8 cellular contexts compared by ENCODE assay signal in the genomic region with DNA sequence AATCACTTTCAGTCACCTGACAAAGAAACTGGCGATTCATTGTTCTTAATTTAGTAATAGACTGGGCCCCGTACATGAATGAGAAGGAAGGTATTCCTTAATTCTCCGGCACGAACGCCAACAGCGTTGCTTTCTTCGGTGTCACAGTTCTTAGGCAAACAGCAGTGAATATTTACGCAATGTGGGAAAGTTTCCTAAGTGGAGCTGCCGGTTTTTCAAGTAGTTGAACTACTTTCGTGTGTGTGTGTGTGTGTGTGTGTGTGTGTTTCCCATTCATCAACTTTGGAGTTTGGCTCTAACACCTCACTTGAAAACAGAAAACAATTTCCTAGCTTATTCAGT. TPM values are rescaled to one million over a fixed set of nuclear protein-coding genes. Genes with fewer than 3 reads are reported as not detected.
DNase-seq lines count a peak whose midpoint lies in the region; ATAC-seq and TF ChIP-seq lines count a peak whose summit lies in the region.

No MANE protein-coding gene starts in this region.

- no peaks in the 10 kb centered on the region for H3K9me3 ChIP-seq in CD8-positive, alpha-beta T cell (ENCODE audit: low read length)

- intact Hi-C loops in CD8-positive, alpha-beta T cell (cut with DNase I, micrococcal nuclease): loop anchor here (2.0 to 10.0 kb wide), 6 partner anchors 52 to 1445 kb away; a partner anchor contains a TSS
- intact Hi-C loops in left cardiac atrium (cut with DNase I): no loop called here
- intact Hi-C loops in sciatic nerve (cut with DNase I): no loop called here

- H3K4me3 ChIP-seq in CD8-positive, alpha-beta T cell (ENCODE audit: low read depth, low read length): peak overlapping the region; percentile 80

- peak overlapping the region; percentile 96 for H3K4me3 Mint-ChIP-seq in CD8-positive, alpha-beta T cell

- DNase-seq in CD8-positive, alpha-beta T cell: no peak
- DNase-seq in HT-29 (ENCODE audit: low spot score): peak; percentile 82
- DNase-seq in activated naive CD4-positive, alpha-beta T cell treated with anti-CD3 and anti-CD28 coated beads, Interleukin-2, amount 50 U/mL, for 72 hours (ENCODE audit: low spot score in 2 of 2): no peak
- DNase-seq in left cardiac atrium: no peak
- no peak for DNase-seq in sciatic nerve (ENCODE audit: low spot score)
- DNase-seq in AG08396 (ENCODE audit: low spot score): no peak

- H3K4me1 ChIP-seq in CD8-positive, alpha-beta T cell (ENCODE audit: insufficient read depth, low read length): no peaks in the 10 kb centered on the region

- no peak for TF ChIP-seq CTCF in CD8-positive, alpha-beta T cell (IDR thresholded peaks at IDR 0.05)

- H3K9me3 Mint-ChIP-seq in CD8-positive, alpha-beta T cell: no peaks in the 10 kb centered on the region
- H3K9me3 Mint-ChIP-seq in activated naive CD4-positive, alpha-beta T cell treated with anti-CD3 and anti-CD28 coated beads, Interleukin-2, amount 50 U/mL, for 72 hours: peaks cover 0 to 5% of the 10 kb centered on the region in 2 donors

- CTCF ChIA-PET in CD8-positive, alpha-beta T cell (lab: Charles Lee): no interaction called here

- ATAC-seq in CD8-positive, alpha-beta T cell: no peak
- ATAC-seq in activated naive CD4-positive, alpha-beta T cell treated with anti-CD3 and anti-CD28 coated beads, Interleukin-2, amount 50 U/mL, for 72 hours: no peak
- ATAC-seq in left cardiac atrium (peak; percentile 38 to 44), sciatic nerve (peak; percentile 53), HG03025 (IDR thresholded peaks at IDR 0.05; ENCODE audit: low FRiP score, unreplicated experiment) (no peak), GM18502 (IDR thresholded peaks at IDR 0.05; ENCODE audit: poor library complexity, unreplicated experiment) (no peak)

- POLR2A ChIA-PET in CD8-positive, alpha-beta T cell (lab: Charles Lee): interaction anchor here (0.6 to 1.1 kb wide), 2 partner anchors 52 to 1909 kb away, joined by 3 to 4 read pairs; a partner anchor contains a TSS

- H3K27ac Mint-ChIP-seq in CD8-positive, alpha-beta T cell: peak overlapping the region; percentile 98
- H3K27ac Mint-ChIP-seq in activated naive CD4-positive, alpha-beta T cell treated with anti-CD3 and anti-CD28 coated beads, Interleukin-2, amount 50 U/mL, for 72 hours: peak overlapping the region; percentile 98 to 99

- H3K36me3 ChIP-seq in CD8-positive, alpha-beta T cell (ENCODE audit: insufficient read depth, low read length): no peaks in the 10 kb centered on the region

- H3K27ac ChIP-seq in CD8-positive, alpha-beta T cell (ENCODE audit: low read depth, low read length): peak overlapping the region; percentile 72

- H3K36me3 Mint-ChIP-seq in CD8-positive, alpha-beta T cell: peaks cover 8% of the 10 kb centered on the region
- H3K36me3 Mint-ChIP-seq in activated naive CD4-positive, alpha-beta T cell treated with anti-CD3 and anti-CD28 coated beads, Interleukin-2, amount 50 U/mL, for 72 hours: peaks cover 0 to 6% of the 10 kb centered on the region in 2 donors

- no peaks in the 10 kb centered on the region for H3K27me3 ChIP-seq in CD8-positive, alpha-beta T cell (ENCODE audit: insufficient read depth, low read length)

- peaks cover 11% of the 10 kb centered on the region for H3K27me3 Mint-ChIP-seq in CD8-positive, alpha-beta T cell (ENCODE audit: low read depth)

- peaks cover 17% of the 10 kb centered on the region for H3K4me1 Mint-ChIP-seq in CD8-positive, alpha-beta T cell (ENCODE audit: low read depth)

RNA-seq across cellular contexts. Expression of a gene that starts 0.7 kb away (rescaled TPM):
- total RNA-seq in CD8-positive, alpha-beta T cell: 1 to 10 TPM; 4.5 to 4.6 TPM
- total RNA-seq in HT-29 (2014; rRNA removed; shearing (Covaris generic)): 4.7 and 5.1 TPM in 2 replicates
- 10 to 100 TPM; 12.3 to 14.5 TPM for total RNA-seq in activated naive CD4-positive, alpha-beta T cell treated with anti-CD3 and anti-CD28 coated beads, Interleukin-2, amount 50 U/mL, for 72 hours
- total RNA-seq in left cardiac atrium (1 to 10 TPM; 2.6 to 4.2 TPM), sciatic nerve (6.7 TPM)

RNA-seq across cellular contexts. Expression of a gene that starts 55.4 kb away (rescaled TPM):
- total RNA-seq in CD8-positive, alpha-beta T cell: not detected
- not detected in 2 replicates for total RNA-seq in HT-29 (2014; rRNA removed; shearing (Covaris generic))
- not detected for total RNA-seq in activated naive CD4-positive, alpha-beta T cell treated with anti-CD3 and anti-CD28 coated beads, Interleukin-2, amount 50 U/mL, for 72 hours
- total RNA-seq in left cardiac atrium: not detected
- total RNA-seq in sciatic nerve: not detected

Comparison
In these comparisons a context has a peak if more than half of its experiments do, and no peak if none do; other contexts are left out.
1. ATAC-seq: peak in left cardiac atrium (2 of 2) and sciatic nerve (single experiment); none in CD8-positive, alpha-beta T cell (single experiment), activated naive CD4-positive, alpha-beta T cell treated with anti-CD3 and anti-CD28 coated beads, Interleukin-2, amount 50 U/mL, for 72 hours (0 of 2), HG03025 (single experiment) and GM18502 (single experiment).
2. intact Hi-C loops: an anchor here in CD8-positive, alpha-beta T cell (2.0 to 10.0 kb wide); none called in left cardiac atrium and sciatic nerve.